In the genomic region with DNA sequence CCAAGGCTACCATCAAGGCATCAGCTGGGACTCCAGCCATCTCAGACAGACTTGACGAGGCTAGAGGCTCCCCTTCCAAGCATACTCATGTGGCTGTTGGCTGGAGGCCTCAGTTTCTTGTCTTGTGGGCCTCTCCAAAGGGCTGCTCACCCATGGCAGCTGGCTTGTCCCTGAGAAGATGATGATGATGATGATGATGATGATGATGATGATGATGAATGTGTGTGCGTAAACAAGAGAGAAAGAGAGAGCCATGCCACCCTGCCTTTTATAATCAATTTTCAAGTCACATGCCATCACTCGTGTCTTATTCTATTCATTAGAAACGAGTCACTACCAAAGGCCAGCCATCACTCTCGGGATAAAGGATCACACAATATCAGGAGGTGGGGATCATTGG, we compare ENCODE assay signal across 25 cellular contexts.
DNase-seq lines count a peak whose midpoint lies in the region; ATAC-seq, FAIRE-seq and TF ChIP-seq lines count a peak whose summit lies in the region.
"Had no signal": no experiment of that assay in that cellular context is flagged by ENCODE, and none has a peak within 500 bp of the region (broad histone marks: within the 10 kb centered on the region; RNA-seq: fewer than 3 reads in every experiment).

No MANE protein-coding gene starts in this region.

- no peak for TF ChIP-seq POLR2A in HepG2 (IDR thresholded peaks at IDR 0.05; ENCODE audit: insufficient read depth in 1 of 2, low read depth in 2 of 2, low read length in 2 of 2)
- no peak for TF ChIP-seq POLR2A in right lobe of liver (IDR thresholded peaks at IDR 0.05)
- TF ChIP-seq POLR2A in vagina (IDR thresholded peaks at IDR 0.05): no peak

- H2AFZ ChIP-seq in HepG2 (ENCODE audit: low read length) (no peak overlapping the region), hepatocyte (no peak overlapping the region)

- no peak overlapping the region for H3K4me2 ChIP-seq in HepG2 (ENCODE audit: low read depth, low read length)
- no peak overlapping the region for H3K4me2 ChIP-seq in hepatocyte
- H3K4me2 ChIP-seq: A549, BLaER1 had no signal

- intact Hi-C loops in HepG2 (cut with micrococcal nuclease; ENCODE audit: unreplicated experiment) (no loop called here), right lobe of liver (cut with DNase I) (no loop called here), vagina (cut with DNase I) (no loop called here)

- no TSS peak for BruUV-seq in HepG2 (replicated peaks; lab: Mats Ljungman, UMichigan)

- in situ Hi-C loops in HepG2 (cut with HindIII; ENCODE audit: extremely low pct_ligation_motif_present, low pct_unique_long_range_greater_than_20kb): no loop called here

- H3K9me3 ChIP-seq in HepG2 (ENCODE audit: low read length) (no peaks in the 10 kb centered on the region), right lobe of liver (no peaks in the 10 kb centered on the region), hepatocyte (ENCODE audit: low read depth) (no peaks in the 10 kb centered on the region), vagina (no peaks in the 10 kb centered on the region)
- H3K9me3 ChIP-seq: A549, BE2C, BLaER1 had no signal

- no peak for TF ChIP-seq RAD21 in HepG2 (CRISPR knock-in tag; IDR thresholded peaks at IDR 0.05)

- no peak for FAIRE-seq in HepG2 (lab: Jason Lieb, UNC)
- FAIRE-seq: GM12878, GM18507 had no signal

- 27% methylated on average over 3 of the region's 5 CpGs for WGBS in HepG2 (ENCODE audit: low lambda C conversion rate)
- 70% methylated on average over 5 of the region's 5 CpGs for WGBS in right lobe of liver (ENCODE audit: insufficient coverage, low coverage, low lambda C conversion rate, missing lambda C conversion rate)
- 89% methylated on average over 5 of the region's 5 CpGs for WGBS in hepatocyte (ENCODE audit: low lambda C conversion rate, missing lambda C conversion rate)

- H3K36me3 ChIP-seq in HepG2 (replicated peaks in 1 of 2; ENCODE audit: control insufficient read depth in 1 of 2, insufficient read depth in 2 of 2, low read length in 2 of 2) (no peaks in the 10 kb centered on the region), right lobe of liver (no peaks in the 10 kb centered on the region), hepatocyte (replicated peaks; ENCODE audit: insufficient read depth, low read depth) (no peaks in the 10 kb centered on the region), vagina (no peaks in the 10 kb centered on the region)
- H3K36me3 ChIP-seq: BE2C, BLaER1 had no signal

- H3K79me2 ChIP-seq in HepG2 (ENCODE audit: insufficient read depth, low read length) (no peaks in the 10 kb centered on the region), hepatocyte (no peaks in the 10 kb centered on the region)

- H3K27ac ChIP-seq in HepG2 (ENCODE audit: extremely low read length, insufficient read depth, low read length) (no peak overlapping the region), right lobe of liver (no peak overlapping the region), hepatocyte (peak overlapping the region; percentile 69), vagina (no peak overlapping the region)
- H3K27ac ChIP-seq: 22Rv1, A549, BLaER1 had no signal

- H4K20me1 ChIP-seq in HepG2 (ENCODE audit: insufficient read depth, low read length) (no peaks in the 10 kb centered on the region), hepatocyte (ENCODE audit: insufficient read depth, poor library complexity, severe bottlenecking) (no peaks in the 10 kb centered on the region)
- H4K20me1 ChIP-seq: BLaER1 had no signal

- POLR2A ChIA-PET in HepG2 (lab: Yijun Ruan, JAX): no interaction called here

- H3K27me3 ChIP-seq in HepG2 (ENCODE audit: control insufficient read depth in 1 of 2, insufficient read depth in 2 of 2, low read length in 2 of 2) (no peaks in the 10 kb centered on the region), right lobe of liver (no peaks in the 10 kb centered on the region), hepatocyte (no peaks in the 10 kb centered on the region), vagina (no peaks in the 10 kb centered on the region)
- H3K27me3 ChIP-seq: BE2C had no signal

- no peak for TF ChIP-seq EP300 in HepG2 (IDR thresholded peaks at IDR 0.05; ENCODE audit: low read depth in 2 of 2, low read length in 2 of 2)
- TF ChIP-seq EP300 in HepG2 (CRISPR knock-in tag; IDR thresholded peaks at IDR 0.05; ENCODE audit: borderline replicate concordance): no peak

- no peak overlapping the region for H3K9ac ChIP-seq in HepG2 (ENCODE audit: insufficient read depth, low read depth, low read length)
- H3K9ac ChIP-seq: BLaER1 had no signal

- ATAC-seq in HepG2: no peak
- no peak for ATAC-seq in right lobe of liver
- ATAC-seq: A549, GM12878 had no signal

- H3K4me1 ChIP-seq in HepG2 (ENCODE audit: insufficient read depth, low read length) (no peaks in the 10 kb centered on the region), right lobe of liver (no peaks in the 10 kb centered on the region), hepatocyte (ENCODE audit: insufficient read depth) (no peaks in the 10 kb centered on the region), vagina (no peaks in the 10 kb centered on the region)
- H3K4me1 ChIP-seq: A549, BE2C, BLaER1 had no signal

- CTCF ChIA-PET in HepG2 (lab: Yijun Ruan, JAX; ENCODE audit: low intra/inter-chr PET ratio, low total read pairs): no interaction called here

- TF ChIP-seq CTCF in HepG2 (CRISPR knock-in tag; IDR thresholded peaks at IDR 0.05): no peak
- no peak for TF ChIP-seq CTCF in right lobe of liver (IDR thresholded peaks at IDR 0.05)
- no peak for TF ChIP-seq CTCF in hepatocyte (IDR thresholded peaks at IDR 0.05; ENCODE audit: poor library complexity)
- TF ChIP-seq CTCF in vagina (IDR thresholded peaks at IDR 0.05): no peak

- no peaks in the 10 kb centered on the region for H3K9me2 ChIP-seq in hepatocyte (replicated peaks; ENCODE audit: insufficient read depth)

- no peak overlapping the region for H3K4me3 ChIP-seq in HepG2 (replicated peaks in 1 of 3; ENCODE audit: insufficient read depth in 1 of 3, low read depth in 2 of 3, low read length in 3 of 3)
- H3K4me3 ChIP-seq in right lobe of liver: no peak overlapping the region
- no peak overlapping the region for H3K4me3 ChIP-seq in hepatocyte
- H3K4me3 ChIP-seq in vagina: no peak overlapping the region
- H3K4me3 ChIP-seq: A549, BLaER1, GM12878 had no signal

- DNase-seq in HepG2 (ENCODE audit: low spot score) (no peak), right lobe of liver (no peak), hepatocyte (ENCODE audit: low spot score) (no peak), vagina (ENCODE audit: extremely low spot score in 2 of 2) (peak; percentile 34 to 40), T1000 (lab: John Stamatoyannopoulos, UW) (no peak), NCI-H69 (lab: John Stamatoyannopoulos, UW) (no peak)
- DNase-seq: ACHN; BE2C; C1 segment of cervical spinal cord; CD4-positive, alpha-beta memory T cell; CD4-positive, CD25-positive, alpha-beta regulatory T cell; CD8-positive, alpha-beta memory T cell; COR-L47; DMS 273 treated with DMSO at 0.1 percent for 48 hours; DMS153; DMS53; DMS79; DND-41; EL; GDM1 had no signal

TF ChIP-seq in HepG2, 621 proteins besides CTCF, POLR2A, EP300 and RAD21:
- TF ChIP-seq CREB1 (IDR thresholded peaks at IDR 0.05) (peak; percentile 53), CREB1 (CRISPR knock-in tag; IDR thresholded peaks at IDR 0.05) (no peak), CEBPB (IDR thresholded peaks at IDR 0.05; ENCODE audit: borderline replicate concordance, low read depth, low read length) (no peak), SRSF4 (IDR thresholded peaks at IDR 0.05; ENCODE audit: low read depth, low read length, poor library complexity, severe bottlenecking) (no peak), POLR2AphosphoS5 (IDR thresholded peaks at IDR 0.05; ENCODE audit: low read depth, low read length) (no peak)
TF ChIP-seq in HepG2: peak in this region for 1.

Comparison
In these comparisons a context has a peak if more than half of its experiments do, and no peak if none do; other contexts are left out.
1. DNase-seq: peak in vagina (2 of 2); none in HepG2 (single experiment), right lobe of liver (0 of 3), hepatocyte (single experiment), T1000 (single experiment) and NCI-H69 (single experiment).